In the genomic region with DNA sequence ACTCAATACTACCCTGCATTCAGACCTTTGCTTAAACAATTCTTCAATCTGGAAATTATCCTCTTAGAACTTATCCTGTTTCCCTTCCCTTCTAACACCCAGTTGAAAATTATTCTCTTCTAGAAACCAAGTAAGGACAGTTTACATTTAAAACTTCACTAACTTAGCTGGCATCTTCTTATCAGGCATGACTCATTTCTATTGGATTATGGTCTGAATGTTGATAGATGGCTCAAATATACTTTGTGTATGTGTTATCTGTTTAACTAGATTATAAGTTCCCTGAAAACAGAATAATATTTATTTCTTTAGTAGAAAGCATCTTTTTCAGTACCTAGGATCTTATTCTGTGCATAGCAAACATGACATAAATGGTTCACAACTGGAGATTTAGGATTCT, we compare ENCODE assay signal across 25 cellular contexts.
"Had no signal": no experiment of that assay in that cellular context is flagged by ENCODE, and none has a peak within 500 bp of the region (broad histone marks: within the 10 kb centered on the region; RNA-seq: fewer than 3 reads in every experiment).

No MANE protein-coding gene starts in this region.

- DNase-seq: activated B cell treated with CpG ODN at 0.5 μM for 24 hours; activated CD4-positive, alpha-beta T cell treated with anti-CD3 and anti-CD28 coated beads, Interleukin-2, amount 50 U/mL, for 1 hour; activated CD8-positive, alpha-beta T cell treated with anti-CD3 and anti-CD28 coated beads for 36 hours; activated naive CD4-positive, alpha-beta T cell; activated T-cell treated with anti-CD3 and anti-CD28 coated beads, Interleukin-2, amount 50 U/mL, for 72 hours; aorta; brain microvascular endothelial cell; caudate nucleus; left cardiac atrium; left ventricle myocardium superior; naive B cell; nephron progenitor cell; pancreas; retina; stimulated activated CD4-positive, alpha-beta T cell treated with anti-CD3 and anti-CD28 coated beads, Interleukin-4, amount 100 ng/mL, for 24 hours; stimulated activated naive CD8-positive, alpha-beta T cell treated with anti-CD3 and anti-CD28 coated beads, Interleukin-15, amount 100 ng/mL, for 72 hours; substantia nigra; T-cell; uterus had no signal

- H3K4me3 ChIP-seq: pancreas, prostate gland, skin epidermis, uterus had no signal

- H3K36me3 ChIP-seq: brain microvascular endothelial cell, pancreas, prostate gland, uterus had no signal

- ATAC-seq: activated CD8-positive, alpha-beta T cell treated with anti-CD3 and anti-CD28 coated beads for 36 hours; activated naive CD4-positive, alpha-beta T cell treated with anti-CD3 and anti-CD28 coated beads, Interleukin-2, amount 50 U/mL, for 72 hours; activated T-cell treated with anti-CD3 and anti-CD28 coated beads, Interleukin-2, amount 50 U/mL, for 72 hours; esophagus mucosa; left cardiac atrium; left ventricle myocardium superior; pancreas; sciatic nerve; stimulated activated memory B cell treated with anti-CD40 and anti-IgM and Interleukin-4, amounts not matched to agents 10 μg/mL and 1 μg/mL and 100 μg/mL, for 72 hours; stimulated activated naive CD8-positive, alpha-beta T cell treated with anti-CD3 and anti-CD28 coated beads, Interleukin-15, amount 100 ng/mL, for 72 hours; T-cell had no signal

- H3K27ac ChIP-seq: brain microvascular endothelial cell, pancreas, prostate gland, skin epidermis, uterus had no signal

- H3K4me1 ChIP-seq: pancreas, prostate gland, uterus had no signal

- H3K9me3 ChIP-seq: pancreas, prostate gland, uterus had no signal

- H3K27me3 ChIP-seq: brain microvascular endothelial cell, pancreas, uterus had no signal
